7 cellular contexts compared by ENCODE assay signal in the genomic region with DNA sequence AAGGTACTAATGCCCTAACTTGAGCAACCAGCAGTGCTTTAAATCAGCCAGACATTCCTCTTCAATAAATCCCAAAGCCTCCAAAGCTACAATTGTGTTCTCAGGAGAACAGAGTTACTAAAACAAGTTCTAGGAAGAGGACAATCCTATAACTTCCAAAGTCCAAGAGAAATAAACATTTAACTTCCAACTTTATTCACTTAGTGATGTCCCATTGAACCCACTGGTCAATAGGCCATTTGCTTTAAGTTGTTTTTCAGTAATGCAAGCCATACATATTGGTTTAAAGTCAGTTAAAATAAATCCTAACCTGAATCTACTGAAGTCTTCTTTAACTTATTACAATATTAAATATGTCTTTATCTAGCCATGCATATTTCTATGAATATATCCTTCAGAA.
"Had no signal": no experiment of that assay in that cellular context is flagged by ENCODE, and none has a peak within 500 bp of the region (broad histone marks: within the 10 kb centered on the region; RNA-seq: fewer than 3 reads in every experiment).

No MANE protein-coding gene starts in this region.

- DNase-seq: GDM1, GF-D8 had no signal

- H3K4me3 ChIP-seq: GM12878 had no signal

- ATAC-seq: GM12878 had no signal

- FAIRE-seq: GM12878, GM12891, GM12892, GM18507, GM19239 had no signal
